Comparison of ENCODE assay signal across 8 cellular contexts in genomic region chr15:43509923-43510229, GRCh38. TPM values are rescaled to one million over a fixed set of nuclear protein-coding genes. Genes with fewer than 3 reads are reported as not detected.
DNase-seq lines count a peak whose midpoint lies in the region; ATAC-seq and TF ChIP-seq lines count a peak whose summit lies in the region.

No MANE protein-coding gene starts in this region.

- no peaks in the 10 kb centered on the region for H3K9me3 Mint-ChIP-seq in IgD-negative memory B cell

- intact Hi-C loops in A673 (cut with micrococcal nuclease; ENCODE audit: unreplicated experiment) (loop anchor here (1.0 to 10.0 kb wide), 2 partner anchors 17 to 65 kb away; partner anchors contain the start of gene TP53BP1), mucosa of descending colon (cut with DNase I, micrococcal nuclease) (no loop called here)

- H3K27ac Mint-ChIP-seq in IgD-negative memory B cell = peak overlapping the region in 2 of 3 donors; percentile 94

- peaks cover 12 to 16% (median 13%) of the 10 kb centered on the region in 3 donors for H3K4me1 Mint-ChIP-seq in IgD-negative memory B cell

- peaks cover 1% of the 10 kb centered on the region for H3K36me3 Mint-ChIP-seq in IgD-negative memory B cell

- peak overlapping the region; percentile 49 for H3K4me3 ChIP-seq in A673 (ENCODE audit: low read depth, low read length, poor library complexity, severe bottlenecking)
- peak overlapping the region in 1 of 2 donors; percentile 84 for H3K4me3 ChIP-seq in mucosa of rectum (ENCODE audit: low read length in 2 of 2)
- H3K4me3 ChIP-seq in mucosa of descending colon = no peak overlapping the region

- DNase-seq in A673 (ENCODE audit: low spot score) (no peak), caudate nucleus (lab: John Stamatoyannopoulos, UW) (peak in 5 of 61 donors; percentile 50 to 78 (median 66)), COLO668 (lab: John Stamatoyannopoulos, UW; ENCODE audit: unreplicated experiment) (no peak), mucosa of descending colon (no peak)

- H3K27me3 ChIP-seq in A673 (replicated peaks; ENCODE audit: insufficient read depth, low read depth, low read length, poor library complexity) (no peaks in the 10 kb centered on the region), mucosa of rectum (ENCODE audit: control insufficient read depth in 2 of 2, insufficient read depth in 2 of 2, low read length in 2 of 2) (peaks cover 0 to 7% of the 10 kb centered on the region in 2 donors)

- peaks cover 7% of the 10 kb centered on the region for H3K27me3 Mint-ChIP-seq in IgD-negative memory B cell

- ATAC-seq in HG03159 (IDR thresholded peaks at IDR 0.05; ENCODE audit: unreplicated experiment) = no peak
- ATAC-seq in mucosa of descending colon = no peak
- no peak for ATAC-seq in HG02588 (IDR thresholded peaks at IDR 0.05; ENCODE audit: unreplicated experiment)

- no peak for TF ChIP-seq CTCF in A673 (conservative IDR thresholded peaks at IDR 0.05; ENCODE audit: low read depth, low read length)
- TF ChIP-seq CTCF in mucosa of descending colon (IDR thresholded peaks at IDR 0.05) = no peak

- H3K27ac ChIP-seq in A673 (ENCODE audit: low read depth, low read length, poor library complexity, severe bottlenecking) (peak overlapping the region; percentile 71), caudate nucleus (ENCODE audit: low read depth, low read length) (peak overlapping the region; percentile 98), mucosa of rectum (ENCODE audit: low read depth in 2 of 2, low read length in 2 of 2) (peak overlapping the region; percentile 4 to 68)

- POLR2A ChIA-PET in A673 (lab: Charles Lee; ENCODE audit: low non-redundant PET) = interaction anchor here (0.6 to 0.7 kb wide), 2 partner anchors 49 to 69 kb away, joined by 4 to 12 read pairs; no protein-coding TSS in a partner anchor

- H3K4me3 Mint-ChIP-seq in IgD-negative memory B cell = peak overlapping the region; percentile 88 to 99 (median 96)

- H3K36me3 ChIP-seq in A673 (ENCODE audit: insufficient read depth, low read length, poor library complexity, severe bottlenecking) (no peaks in the 10 kb centered on the region), mucosa of rectum (ENCODE audit: control insufficient read depth in 2 of 2, insufficient read depth in 2 of 2, low read length in 2 of 2) (no peaks in the 10 kb centered on the region), mucosa of descending colon (ENCODE audit: low read depth) (no peaks in the 10 kb centered on the region)

- CTCF ChIA-PET in A673 (lab: Charles Lee) = interaction anchor here (1.8 kb wide), 1 partner anchor 69 kb away, joined by 6 read pairs; no protein-coding TSS in a partner anchor

- no TSS peak for BruUV-seq in A673 (replicated peaks; lab: Mats Ljungman, UMichigan)

- no peaks in the 10 kb centered on the region for H3K9me3 ChIP-seq in A673 (ENCODE audit: low read depth, low read length, poor library complexity, severe bottlenecking)
- no peaks in the 10 kb centered on the region for H3K9me3 ChIP-seq in mucosa of rectum (ENCODE audit: control insufficient read depth in 2 of 2, low read length in 2 of 2)
- no peaks in the 10 kb centered on the region for H3K9me3 ChIP-seq in mucosa of descending colon

- H3K4me1 ChIP-seq in A673 (ENCODE audit: insufficient read depth, low read length, poor library complexity, severe bottlenecking) (peaks cover 44% of the 10 kb centered on the region), mucosa of rectum (ENCODE audit: control insufficient read depth in 2 of 2, insufficient read depth in 2 of 2, low read length in 2 of 2) (peaks cover 14 to 15% of the 10 kb centered on the region in 2 donors), mucosa of descending colon (ENCODE audit: low read depth) (peaks cover 10% of the 10 kb centered on the region)

- H3K9ac ChIP-seq in mucosa of rectum (ENCODE audit: low read depth in 1 of 2, low read length in 2 of 2) = no peak overlapping the region

RNA-seq across cellular contexts. Expression of gene MAP1A, which starts 7.5 kb away (rescaled TPM):
- total RNA-seq in A673 (2021) (65.8 and 83.8 TPM in 2 replicates), mucosa of descending colon (10 to 100 TPM in 1 of 3 donors, 1 to 10 TPM in 2; 1.9 to 59.4 (median 7.9) TPM)
- polyA plus RNA-seq in IgD-negative memory B cell = not detected

RNA-seq across cellular contexts. Expression of gene TP53BP1, which starts 16.9 kb away (rescaled TPM):
- total RNA-seq in A673 (2021) (66.0 and 74.5 TPM in 2 replicates), mucosa of descending colon (10 to 100 TPM; 31.8 to 46.5 (median 41.6) TPM)
- 10.7 TPM for polyA plus RNA-seq in IgD-negative memory B cell

Comparison
In these comparisons a context has a peak if more than half of its experiments do, and no peak if none do; other contexts are left out.
1. H3K27ac ChIP-seq: peak in every context shown above with its lines; median percentile 98 in caudate nucleus; 71 in A673; 36 in mucosa of rectum.